Comparison of ENCODE assay signal across 5 cellular contexts in genomic region chr16:89079434-89079833, GRCh38.
"Had no signal": no experiment of that assay in that cellular context is flagged by ENCODE, and none has a peak within 500 bp of the region (broad histone marks: within the 10 kb centered on the region; RNA-seq: fewer than 3 reads in every experiment).

No MANE protein-coding gene starts in this region.

- DNase-seq: GOT3, H9, HCEC 1CT, IMR-90 had no signal

- H3K4me3 Mint-ChIP-seq: H9 had no signal

- ATAC-seq: K562 had no signal

- H3K4me3 ChIP-seq: K562 had no signal
